Comparison of ENCODE assay signal across 25 cellular contexts in the genomic region with DNA sequence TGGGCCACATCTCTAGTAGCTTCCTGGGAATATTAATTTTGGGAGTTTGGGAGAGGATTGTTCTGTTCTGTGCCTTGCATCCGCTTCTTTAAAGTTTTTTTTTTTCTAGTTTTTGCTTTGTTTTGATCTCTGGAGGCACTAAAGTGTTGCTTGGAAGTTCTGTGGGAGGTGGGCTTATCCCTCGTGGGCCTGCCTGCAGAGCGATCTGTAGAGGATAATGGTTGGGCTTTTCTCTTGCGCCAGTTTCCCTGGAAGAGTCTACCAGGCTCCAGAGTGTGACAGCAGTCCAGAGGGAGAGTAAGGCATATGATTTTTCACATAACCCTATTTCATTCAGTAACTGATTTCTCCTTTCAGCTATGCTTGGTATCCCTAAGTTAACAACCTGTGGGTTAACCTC. TPM values are rescaled to one million over a fixed set of nuclear protein-coding genes. Genes with fewer than 3 reads are reported as not detected.
"Had no signal": no experiment of that assay in that cellular context is flagged by ENCODE, and none has a peak within 500 bp of the region (broad histone marks: within the 10 kb centered on the region; RNA-seq: fewer than 3 reads in every experiment).

No MANE protein-coding gene starts in this region.

- H3K4me3 ChIP-seq: gastrocnemius medialis, hepatocyte, prostate gland, stomach, thyroid gland had no signal

- H3K36me3 ChIP-seq: gastrocnemius medialis, neutrophil, prostate gland, stomach, thyroid gland had no signal

- H3K9me3 ChIP-seq: gastrocnemius medialis, neutrophil, prostate gland, stomach, thyroid gland had no signal

- H3K9me3 Mint-ChIP-seq: activated naive CD4-positive, alpha-beta T cell treated with anti-CD3 and anti-CD28 coated beads, Interleukin-2, amount 50 U/mL, for 72 hours; central memory CD8-positive, alpha-beta T cell; dendritic cell treated with granulocyte-macrophage colony-stimulating factor and Interleukin-4, amounts not matched to agents 40 ng/mL and 50 ng/mL, for 4 days; stimulated activated naive B cell treated with anti-CD40 and anti-IgM and Interleukin-4, amounts not matched to agents 10 μg/mL and 1 μg/mL and 100 μg/mL, for 72 hours; T-cell had no signal

- H3K27me3 Mint-ChIP-seq: dendritic cell treated with granulocyte-macrophage colony-stimulating factor and Interleukin-4, amounts not matched to agents 40 ng/mL and 50 ng/mL, for 4 days had no signal

- H3K36me3 Mint-ChIP-seq: activated naive CD4-positive, alpha-beta T cell treated with anti-CD3 and anti-CD28 coated beads, Interleukin-2, amount 50 U/mL, for 72 hours; naive thymus-derived CD4-positive, alpha-beta T cell; stimulated activated naive B cell treated with anti-CD40 and anti-IgM and Interleukin-4, amounts not matched to agents 10 μg/mL and 1 μg/mL and 100 μg/mL, for 72 hours; T-cell had no signal

- H3K4me1 Mint-ChIP-seq: central memory CD8-positive, alpha-beta T cell; naive thymus-derived CD4-positive, alpha-beta T cell; stimulated activated naive B cell treated with anti-CD40 and anti-IgM and Interleukin-4, amounts not matched to agents 10 μg/mL and 1 μg/mL and 100 μg/mL, for 72 hours; T-cell had no signal

- DNase-seq: activated CD4-positive, alpha-beta T cell treated with anti-CD3 and anti-CD28 coated beads for 4 hours; activated CD4-positive, alpha-beta T cell treated with anti-CD3 and anti-CD28 coated beads, Interleukin-2, amount 50 U/mL, for 4 hours; activated naive CD4-positive, alpha-beta T cell; activated T-cell treated with anti-CD3 and anti-CD28 coated beads for 4 hours; activated T-cell treated with anti-CD3 and anti-CD28 coated beads, Interleukin-2, amount 50 U/mL, for 72 hours; effector CD4-positive, alpha-beta T cell; erythroblast; gastrocnemius medialis; islet precursor cell; mammary epithelial cell; midbrain; naive thymus-derived CD4-positive, alpha-beta T cell; stimulated activated CD4-positive, alpha-beta T cell treated with anti-CD3 and anti-CD28 coated beads, Interleukin-15, amount 100 ng/mL, for 24 hours; stimulated activated CD4-positive, alpha-beta T cell treated with anti-CD3 and anti-CD28 coated beads, Interleukin-2, amount 100 ng/mL, for 24 hours; stimulated activated naive B cell treated with anti-CD40 and anti-IgM and Interleukin-4, amounts not matched to agents 10 μg/mL and 1 μg/mL and 100 μg/mL, for 72 hours; stomach; T-cell; thyroid gland had no signal

- H3K4me1 ChIP-seq: prostate gland had no signal

- H3K27ac Mint-ChIP-seq: activated T-cell treated with anti-CD3 and anti-CD28 coated beads, Interleukin-2, amount 50 U/mL, for 72 hours; dendritic cell treated with granulocyte-macrophage colony-stimulating factor and Interleukin-4, amounts not matched to agents 40 ng/mL and 50 ng/mL, for 4 days; naive thymus-derived CD4-positive, alpha-beta T cell; stimulated activated naive B cell treated with anti-CD40 and anti-IgM and Interleukin-4, amounts not matched to agents 10 μg/mL and 1 μg/mL and 100 μg/mL, for 72 hours; T-cell had no signal

- H3K27ac ChIP-seq: gastrocnemius medialis, hepatocyte, neutrophil, prostate gland, stomach, thyroid gland had no signal

- H3K4me3 Mint-ChIP-seq: activated T-cell treated with anti-CD3 and anti-CD28 coated beads, Interleukin-2, amount 50 U/mL, for 72 hours; central memory CD8-positive, alpha-beta T cell; dendritic cell treated with granulocyte-macrophage colony-stimulating factor and Interleukin-4, amounts not matched to agents 40 ng/mL and 50 ng/mL, for 4 days; naive thymus-derived CD4-positive, alpha-beta T cell; stimulated activated naive B cell treated with anti-CD40 and anti-IgM and Interleukin-4, amounts not matched to agents 10 μg/mL and 1 μg/mL and 100 μg/mL, for 72 hours; T-cell had no signal

RNA-seq across cellular contexts. Expression of gene STOX2, which starts 50.6 kb away (rescaled TPM):
- total RNA-seq: activated naive CD4-positive, alpha-beta T cell treated with anti-CD3 and anti-CD28 coated beads, Interleukin-2, amount 50 U/mL, for 72 hours; naive thymus-derived CD4-positive, alpha-beta T cell; T-helper 2 cell treated with Interferon-gamma antibody and Interleukin-4, amounts not matched to agents 100 ng/mL and 5 ng/mL, for 36 hours had no signal
